ENCODE assay signal across 1 cellular context in the genomic region with DNA sequence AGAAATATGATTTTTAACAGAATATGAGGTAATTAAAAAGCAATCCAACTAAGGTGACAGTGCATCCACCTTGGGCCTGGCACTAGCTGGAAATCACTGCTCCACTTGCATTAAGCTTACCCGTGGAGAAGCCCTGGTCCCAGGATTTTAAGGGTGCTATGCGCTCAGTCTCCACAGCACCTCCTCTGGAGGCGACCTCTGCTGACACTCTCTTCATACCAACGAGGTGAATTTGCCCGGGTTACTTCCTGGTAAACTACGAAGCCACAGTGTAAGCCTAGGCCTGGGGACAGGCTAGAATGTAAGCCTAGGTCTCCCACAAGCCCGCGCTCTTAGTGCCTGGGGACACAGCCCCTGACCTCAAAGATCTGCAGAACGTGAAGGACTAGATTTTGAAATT.
TF ChIP-seq lines count a peak whose summit lies in the region.

No MANE protein-coding gene starts in this region.

TF ChIP-seq in HepG2, 621 proteins besides CTCF, POLR2A, EP300 and RAD21:
- TF ChIP-seq, protein P1, sequence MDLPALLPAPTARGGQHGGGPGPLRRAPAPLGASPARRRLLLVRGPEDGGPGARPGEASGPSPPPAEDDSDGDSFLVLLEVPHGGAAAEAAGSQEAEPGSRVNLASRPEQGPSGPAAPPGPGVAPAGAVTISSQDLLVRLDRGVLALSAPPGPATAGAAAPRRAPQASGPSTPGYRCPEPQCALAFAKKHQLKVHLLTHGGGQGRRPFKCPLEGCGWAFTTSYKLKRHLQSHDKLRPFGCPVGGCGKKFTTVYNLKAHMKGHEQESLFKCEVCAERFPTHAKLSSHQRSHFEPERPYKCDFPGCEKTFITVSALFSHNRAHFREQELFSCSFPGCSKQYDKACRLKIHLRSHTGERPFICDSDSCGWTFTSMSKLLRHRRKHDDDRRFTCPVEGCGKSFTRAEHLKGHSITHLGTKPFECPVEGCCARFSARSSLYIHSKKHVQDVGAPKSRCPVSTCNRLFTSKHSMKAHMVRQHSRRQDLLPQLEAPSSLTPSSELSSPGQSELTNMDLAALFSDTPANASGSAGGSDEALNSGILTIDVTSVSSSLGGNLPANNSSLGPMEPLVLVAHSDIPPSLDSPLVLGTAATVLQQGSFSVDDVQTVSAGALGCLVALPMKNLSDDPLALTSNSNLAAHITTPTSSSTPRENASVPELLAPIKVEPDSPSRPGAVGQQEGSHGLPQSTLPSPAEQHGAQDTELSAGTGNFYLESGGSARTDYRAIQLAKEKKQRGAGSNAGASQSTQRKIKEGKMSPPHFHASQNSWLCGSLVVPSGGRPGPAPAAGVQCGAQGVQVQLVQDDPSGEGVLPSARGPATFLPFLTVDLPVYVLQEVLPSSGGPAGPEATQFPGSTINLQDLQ (CRISPR knock-in tag; IDR thresholded peaks at IDR 0.05), result no peak
- TF ChIP-seq ERF (CRISPR knock-in tag; IDR thresholded peaks at IDR 0.05), result no peak
- peak; percentile 54; the same call in 1 of the 2 replicates for TF ChIP-seq ELF1 (CRISPR knock-in tag; IDR thresholded peaks at IDR 0.05)
- TF ChIP-seq TEAD3 (CRISPR knock-in tag; optimal IDR thresholded peaks at IDR 0.05; ENCODE audit: borderline replicate concordance), result peak; percentile 62
- TF ChIP-seq ZNF747 (CRISPR knock-in tag; IDR thresholded peaks at IDR 0.05; ENCODE audit: borderline replicate concordance), result no peak
- no peak for TF ChIP-seq SAFB2 (CRISPR knock-in tag; IDR thresholded peaks at IDR 0.05; ENCODE audit: borderline replicate concordance, low read depth)
- TF ChIP-seq ELF3 (CRISPR knock-in tag; IDR thresholded peaks at IDR 0.05), result peak; percentile 98
- no peak for TF ChIP-seq ATAD3A (CRISPR knock-in tag; IDR thresholded peaks at IDR 0.05)
- TF ChIP-seq NKX3-1 (CRISPR knock-in tag; IDR thresholded peaks at IDR 0.05), result no peak
- TF ChIP-seq, protein P2, sequence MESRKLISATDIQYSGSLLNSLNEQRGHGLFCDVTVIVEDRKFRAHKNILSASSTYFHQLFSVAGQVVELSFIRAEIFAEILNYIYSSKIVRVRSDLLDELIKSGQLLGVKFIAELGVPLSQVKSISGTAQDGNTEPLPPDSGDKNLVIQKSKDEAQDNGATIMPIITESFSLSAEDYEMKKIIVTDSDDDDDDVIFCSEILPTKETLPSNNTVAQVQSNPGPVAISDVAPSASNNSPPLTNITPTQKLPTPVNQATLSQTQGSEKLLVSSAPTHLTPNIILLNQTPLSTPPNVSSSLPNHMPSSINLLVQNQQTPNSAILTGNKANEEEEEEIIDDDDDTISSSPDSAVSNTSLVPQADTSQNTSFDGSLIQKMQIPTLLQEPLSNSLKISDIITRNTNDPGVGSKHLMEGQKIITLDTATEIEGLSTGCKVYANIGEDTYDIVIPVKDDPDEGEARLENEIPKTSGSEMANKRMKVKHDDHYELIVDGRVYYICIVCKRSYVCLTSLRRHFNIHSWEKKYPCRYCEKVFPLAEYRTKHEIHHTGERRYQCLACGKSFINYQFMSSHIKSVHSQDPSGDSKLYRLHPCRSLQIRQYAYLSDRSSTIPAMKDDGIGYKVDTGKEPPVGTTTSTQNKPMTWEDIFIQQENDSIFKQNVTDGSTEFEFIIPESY (CRISPR knock-in tag; IDR thresholded peaks at IDR 0.05), result peak; percentile 95
